In the genomic region with DNA sequence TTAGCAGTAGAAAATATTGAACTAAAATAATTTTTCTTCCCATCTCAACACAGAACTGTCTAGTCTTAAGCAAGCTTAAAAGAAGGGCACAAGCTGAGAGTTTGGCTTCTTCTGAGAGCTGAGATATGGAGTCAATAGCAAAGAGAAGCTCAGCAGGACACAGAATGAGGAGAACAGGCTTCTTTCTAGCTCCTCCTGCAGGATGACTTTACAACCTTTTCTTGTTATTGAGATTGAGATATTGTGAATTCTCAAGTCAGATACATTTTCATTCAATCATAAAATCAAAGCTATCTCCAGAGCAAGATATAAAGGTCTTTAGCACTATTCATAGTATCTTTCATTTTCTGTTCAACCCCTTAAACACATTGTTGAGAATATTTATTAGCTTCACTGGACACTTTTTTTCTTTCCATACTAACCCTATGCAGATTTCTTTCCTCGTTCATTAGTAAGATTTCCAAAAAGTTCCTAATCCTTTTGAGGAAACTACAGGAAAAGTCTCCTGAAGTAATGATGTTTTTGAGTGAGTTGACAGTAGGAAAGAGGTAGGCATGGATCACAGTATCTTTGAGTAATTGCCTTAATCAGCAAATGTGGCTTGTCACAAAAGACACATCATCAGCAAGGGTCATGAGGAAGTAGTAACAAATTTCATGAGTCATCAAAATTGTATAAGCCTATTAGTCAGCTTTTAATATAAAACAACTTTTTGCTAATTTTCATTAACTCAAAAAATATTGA, we compare ENCODE assay signal across 15 cellular contexts. TPM values are rescaled to one million over a fixed set of nuclear protein-coding genes. Genes with fewer than 3 reads are reported as not detected.
A peak's percentile ranks its signal among the peaks of the same experiment; 100 is the strongest.
DNase-seq lines count a peak whose midpoint lies in the region; ATAC-seq and TF ChIP-seq lines count a peak whose summit lies in the region.
"Had no signal": no experiment of that assay in that cellular context is flagged by ENCODE, and none has a peak within 500 bp of the region (broad histone marks: within the 10 kb centered on the region; RNA-seq: fewer than 3 reads in every experiment).

No MANE protein-coding gene starts in this region.

- no peaks in the 10 kb centered on the region for H3K27me3 ChIP-seq in H9 (ENCODE audit: insufficient read depth, low read length)
- no peaks in the 10 kb centered on the region for H3K27me3 ChIP-seq in HAP-1 (ENCODE audit: low read depth)
- H3K27me3 ChIP-seq: ovary, uterus had no signal

- H2BK12ac ChIP-seq in H9 (ENCODE audit: insufficient read length, low read depth, low read length) = no peak overlapping the region

- no peak overlapping the region for H3K18ac ChIP-seq in H9 (ENCODE audit: insufficient read length, low read depth, low read length)

- no peak overlapping the region for H3K4me2 ChIP-seq in H9 (ENCODE audit: insufficient read depth, insufficient read length, low read length)

- H3K27me3 Mint-ChIP-seq in H9 (ENCODE audit: low read depth) = peaks cover 3% of the 10 kb centered on the region; the same call in 1 of the 2 replicates

- no peak overlapping the region for H3K27ac Mint-ChIP-seq in H9
- H3K27ac Mint-ChIP-seq: activated T-helper 2 cell treated with anti-CD3 and anti-CD28 coated beads, Interferon-gamma antibody, Interleukin-2, Interleukin-4, amounts not matched to agents 10 μg/mL and 5 μg/mL and 100 μg/mL, durations not matched to agents 14 hours and 24 hours and 36 hours; B cell had no signal

- H3K9me3 Mint-ChIP-seq in H9 = peaks cover under 1 to 5% of the 10 kb centered on the region in 2 experiments; a peak in 2 of 5 replicates
- H3K9me3 Mint-ChIP-seq: activated T-helper 2 cell treated with anti-CD3 and anti-CD28 coated beads, Interferon-gamma antibody, Interleukin-2, Interleukin-4, amounts not matched to agents 10 μg/mL and 5 μg/mL and 100 μg/mL, durations not matched to agents 14 hours and 24 hours and 36 hours had no signal

- H2BK5ac ChIP-seq in H9 (ENCODE audit: insufficient read length, low read length) = no peak overlapping the region

- no peaks in the 10 kb centered on the region for H3K36me3 ChIP-seq in HAP-1 (replicated peaks)
- H3K36me3 ChIP-seq: ovary, uterus had no signal

- no peak overlapping the region for H3K4me3 ChIP-seq in HAP-1
- H3K4me3 ChIP-seq: ovary, uterus had no signal

- H3K9ac ChIP-seq in H9 (ENCODE audit: extremely low read depth, insufficient read length, low read length) = no peak overlapping the region

- H2BK15ac ChIP-seq in H9 (ENCODE audit: low read depth, low read length) = no peak overlapping the region

- ATAC-seq in esophagus mucosa (peak; percentile 64), HG02642 (IDR thresholded peaks at IDR 0.05; ENCODE audit: poor library complexity, unreplicated experiment) (no peak)

- no CpG with 5 or more reads among the region's 1 CpG for WGBS in H9 (ENCODE audit: extremely low coverage, insufficient read length, low lambda C conversion rate)

- in situ Hi-C loops in HAP-1 (cut with MboI; ENCODE audit: low sequenced_read_pairs) = no loop called here

- H3K79me2 ChIP-seq in H9 (ENCODE audit: insufficient read depth, low read length) = no peaks in the 10 kb centered on the region

- no peak overlapping the region for H3K14ac ChIP-seq in H9 (ENCODE audit: insufficient read depth, low read length)

- peaks cover 16 to 20% of the 10 kb centered on the region in 2 experiments for H3K4me1 Mint-ChIP-seq in H9
- H3K4me1 Mint-ChIP-seq: B cell had no signal

- no peak overlapping the region for H2BK120ac ChIP-seq in H9 (ENCODE audit: low read depth, low read length, poor library complexity, severe bottlenecking)

- H3K56ac ChIP-seq in H9 (ENCODE audit: insufficient read length, low read depth, low read length) = no peak overlapping the region

- H3K79me1 ChIP-seq in H9 (ENCODE audit: insufficient read depth, low read depth, low read length, poor library complexity, severe bottlenecking) = no peaks in the 10 kb centered on the region

- H3K4me1 ChIP-seq in H9 (ENCODE audit: insufficient read depth, low read length) = no peaks in the 10 kb centered on the region
- H3K4me1 ChIP-seq in HAP-1 = no peaks in the 10 kb centered on the region
- H3K4me1 ChIP-seq: uterus had no signal

- no peak overlapping the region for H4K8ac ChIP-seq in H9 (replicated peaks; ENCODE audit: insufficient read length, low read depth, low read length)

- H2BK20ac ChIP-seq in H9 (ENCODE audit: low read depth, low read length, poor library complexity, severe bottlenecking) = no peak overlapping the region

- no peak overlapping the region for H3K4me3 Mint-ChIP-seq in H9
- H3K4me3 Mint-ChIP-seq: B cell had no signal

- no peak overlapping the region for H3T11ph ChIP-seq in H9 (ENCODE audit: low read length)

- H3K4ac ChIP-seq in H9 (ENCODE audit: low read depth, low read length) = no peak overlapping the region

- H4K91ac ChIP-seq in H9 (ENCODE audit: insufficient read length, low read depth, low read length) = no peak overlapping the region

- no peak overlapping the region for H3K23ac ChIP-seq in H9 (ENCODE audit: insufficient read length, low read depth, low read length)

- DNase-seq in A172 (ENCODE audit: low spot score) (peak; percentile 50), H9 (no peak), RKO (ENCODE audit: low spot score) (peak; percentile 91), cortex of kidney (lab: John Stamatoyannopoulos, UW) (no peak), HAP-1 (ENCODE audit: low spot score in 2 of 2) (no peak), putamen (ENCODE audit: low spot score) (no peak)
- DNase-seq: effector CD8-positive, alpha-beta T cell; NCI-H446 treated with DMSO at 0.1 percent for 48 hours; ovary; uterus had no signal

- H3K9me3 ChIP-seq in H9 (ENCODE audit: control insufficient read depth, low read depth, low read length) (no peaks in the 10 kb centered on the region), HAP-1 (no peaks in the 10 kb centered on the region)
- H3K9me3 ChIP-seq: ovary, uterus had no signal

- peaks cover 0 to 1% (median under 1%) of the 10 kb centered on the region in 3 experiments; a peak in 2 of 7 replicates for H3K36me3 Mint-ChIP-seq in H9 (ENCODE audit: insufficient read depth in 1 of 3, low read depth in 3 of 3)

- TF ChIP-seq CTCF in H9 (conservative IDR thresholded peaks at IDR 0.05) = peak; percentile 37; the same call in 1 of the 3 replicates

- no peak overlapping the region for H2AFZ ChIP-seq in H9 (ENCODE audit: low read length)

- no peaks in the 10 kb centered on the region for H4K20me1 ChIP-seq in H9 (ENCODE audit: control insufficient read depth, insufficient read depth, insufficient read length)

- H3K27ac ChIP-seq in H9 (ENCODE audit: insufficient read length, low read depth, low read length) = no peak overlapping the region
- H3K27ac ChIP-seq: ovary, uterus, VCaP had no signal

- no peak overlapping the region for H2AK5ac ChIP-seq in H9 (ENCODE audit: insufficient read length, low read length)

- no peaks in the 10 kb centered on the region for H3K23me2 ChIP-seq in H9 (ENCODE audit: insufficient read length, low read depth, low read length, poor library complexity, severe bottlenecking)

- H4K5ac ChIP-seq in H9 (ENCODE audit: insufficient read length, low read depth, low read length) = no peak overlapping the region

RNA-seq across cellular contexts. Expression of a gene that starts 17.8 kb away (rescaled TPM):
- total RNA-seq in A172 (2014; rRNA removed; shearing (Covaris generic)) = not detected in 2 replicates
- total RNA-seq in H9 (2021) (3.7 and 4.4 TPM in 2 replicates), esophagus mucosa (0.28 TPM)
- total RNA-seq: B cell had no signal

RNA-seq across cellular contexts. Expression of a gene that starts 42.7 kb away (rescaled TPM):
- total RNA-seq in A172 (2014; rRNA removed; shearing (Covaris generic)) = not detected in 2 replicates
- total RNA-seq in H9 (2021) (0.66 and 0.85 TPM in 2 replicates), esophagus mucosa (0.60 TPM)
- total RNA-seq: activated T-helper 2 cell treated with anti-CD3 and anti-CD28 coated beads, Interferon-gamma antibody, Interleukin-2, Interleukin-4, amounts not matched to agents 10 μg/mL and 5 μg/mL and 100 μg/mL, durations not matched to agents 14 hours and 24 hours and 36 hours; B cell had no signal

RNA-seq across cellular contexts. Expression of a gene that starts 57.8 kb away (rescaled TPM):
- total RNA-seq in A172 (2014; rRNA removed; shearing (Covaris generic)) = not detected in 2 replicates
- total RNA-seq in H9 (2021) (9.2 and 10.8 TPM in 2 replicates), esophagus mucosa (0.12 TPM)
- total RNA-seq: activated T-helper 2 cell treated with anti-CD3 and anti-CD28 coated beads, Interferon-gamma antibody, Interleukin-2, Interleukin-4, amounts not matched to agents 10 μg/mL and 5 μg/mL and 100 μg/mL, durations not matched to agents 14 hours and 24 hours and 36 hours; B cell; uterus had no signal

Comparison
In these comparisons a context has a peak if more than half of its experiments do, and no peak if none do; other contexts are left out.
1. DNase-seq: peak in A172 (single experiment) and RKO (single experiment); none in H9 (single experiment), cortex of kidney (single experiment), HAP-1 (0 of 2) and putamen (single experiment).